In the genomic region with DNA sequence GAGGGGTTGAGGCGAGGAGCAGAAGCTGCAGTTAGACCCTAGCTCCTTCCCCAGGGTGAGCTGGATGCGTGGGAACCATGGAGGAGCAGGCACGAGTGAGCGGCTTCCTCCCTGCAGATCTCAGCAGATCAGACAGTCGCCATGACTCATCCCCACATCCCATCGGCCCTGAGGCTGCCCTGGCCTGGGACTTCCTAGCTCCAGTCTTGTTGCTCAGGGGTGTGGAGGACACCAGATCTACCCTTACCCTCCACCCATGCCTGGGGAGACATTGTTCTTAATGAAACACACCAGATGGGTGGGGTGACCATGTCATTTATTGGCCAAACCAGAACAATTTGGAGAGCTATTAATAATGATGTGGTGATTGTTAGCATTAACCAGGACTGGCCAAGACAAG, we compare ENCODE assay signal across 13 cellular contexts. TPM values are rescaled to one million over a fixed set of nuclear protein-coding genes. Genes with fewer than 3 reads are reported as not detected.
DNase-seq lines count a peak whose midpoint lies in the region; ATAC-seq, FAIRE-seq and TF ChIP-seq lines count a peak whose summit lies in the region.
"Had no signal": no experiment of that assay in that cellular context is flagged by ENCODE, and none has a peak within 500 bp of the region (broad histone marks: within the 10 kb centered on the region; RNA-seq: fewer than 3 reads in every experiment).

No MANE protein-coding gene starts in this region.

- FAIRE-seq in bronchial epithelial cell (lab: Jason Lieb, UNC), result peak; percentile 89
- FAIRE-seq: GM12892 had no signal

- no peak for TF ChIP-seq POLR2A in stomach (IDR thresholded peaks at IDR 0.05)

- H3K4me1 ChIP-seq in lower lobe of right lung (peaks cover 14% of the 10 kb centered on the region), stomach (peaks cover 0 to 3% (median 1%) of the 10 kb centered on the region in 4 donors)

- WGBS in stomach, 5 donors, result 70 to 84% (median 75%) methylated on average over 4 to 6 of the region's 6 CpGs

- H3K36me3 ChIP-seq in MG63, result no peaks in the 10 kb centered on the region
- H3K36me3 ChIP-seq in bronchial epithelial cell (ENCODE audit: control insufficient read depth, insufficient read depth, low read length), result no peaks in the 10 kb centered on the region
- no peaks in the 10 kb centered on the region for H3K36me3 ChIP-seq in lower lobe of right lung
- no peaks in the 10 kb centered on the region for H3K36me3 ChIP-seq in stomach
- H3K36me3 ChIP-seq: WERI-Rb-1 had no signal

- TF ChIP-seq EP300 in stomach (IDR thresholded peaks at IDR 0.05), result no peak

- intact Hi-C loops in lower lobe of right lung (cut with DNase I), result no loop called here
- intact Hi-C loops in stomach (cut with DNase I; ENCODE audit: low total_unique reads), result no loop called here

- H3K27me3 ChIP-seq in MG63 (no peaks in the 10 kb centered on the region), bronchial epithelial cell (ENCODE audit: control insufficient read depth, insufficient read depth, low read length) (no peaks in the 10 kb centered on the region), lower lobe of right lung (ENCODE audit: low read depth) (no peaks in the 10 kb centered on the region), stomach (peaks cover 0 to 7% (median 0%) of the 10 kb centered on the region in 3 donors)

- ATAC-seq in lower lobe of right lung (peak; percentile 25 to 44), GM19452 (IDR thresholded peaks at IDR 0.05; ENCODE audit: unreplicated experiment) (no peak), HG03442 (IDR thresholded peaks at IDR 0.05; ENCODE audit: unreplicated experiment) (no peak), GM21786 (IDR thresholded peaks at IDR 0.05; ENCODE audit: unreplicated experiment) (no peak)

- H3K27ac ChIP-seq in lower lobe of right lung (no peak overlapping the region), stomach (no peak overlapping the region)
- H3K27ac ChIP-seq: WERI-Rb-1 had no signal

- DNase-seq in AG08396 (ENCODE audit: low spot score) (peak; percentile 64), MG63 (peak; percentile 85), bronchial epithelial cell (ENCODE audit: low read depth) (peak; percentile 88), lower lobe of right lung (peak; percentile 62), stomach (no peak)
- DNase-seq: CD4-positive, CD25-positive, alpha-beta regulatory T cell; MM.1S; NK-92 treated with Interleukin-12 subunit alpha and Interleukin-12 subunit beta, amount 100 ng/mL, for 24 hours; WERI-Rb-1 had no signal

- H3K9me3 ChIP-seq in MG63, result peaks cover 2% of the 10 kb centered on the region; the same call in 1 of the 2 replicates
- no peaks in the 10 kb centered on the region for H3K9me3 ChIP-seq in lower lobe of right lung
- no peaks in the 10 kb centered on the region for H3K9me3 ChIP-seq in stomach

- no peak overlapping the region for H3K4me3 ChIP-seq in MG63
- H3K4me3 ChIP-seq in bronchial epithelial cell (ENCODE audit: low read depth, low read length), result no peak overlapping the region
- H3K4me3 ChIP-seq in lower lobe of right lung, result no peak overlapping the region
- H3K4me3 ChIP-seq in stomach, result no peak overlapping the region

- TF ChIP-seq CTCF in bronchial epithelial cell (IDR thresholded peaks at IDR 0.05; ENCODE audit: insufficient read depth, low read length, severe bottlenecking) (no peak), lower lobe of right lung (IDR thresholded peaks at IDR 0.05) (no peak), stomach (IDR thresholded peaks at IDR 0.05) (no peak)

RNA-seq across cellular contexts. Expression of a gene that starts 36.3 kb away (rescaled TPM):
- 82.5 and 111 TPM in 2 replicates for total RNA-seq in MG63 (2014; rRNA removed; shearing (Covaris generic); ENCODE audit: low replicate concordance)
- total RNA-seq in bronchial epithelial cell (0.51 and 5.5 TPM in 2 replicates), lower lobe of right lung (362 TPM), stomach (100 to 1,000 TPM in 1 of 5 donors, 10 to 100 TPM in 4; 27.8 to 195 (median 44.3) TPM)
- polyA plus RNA-seq in stomach, result 10 to 100 TPM; 16.2 to 28.0 (median 25.1) TPM
- total RNA-seq: CD4-positive, CD25-positive, alpha-beta regulatory T cell had no signal

RNA-seq across cellular contexts. Expression of a gene that starts 59.2 kb away (rescaled TPM):
- 1.2 and 1.5 TPM in 2 replicates for total RNA-seq in MG63 (2014; rRNA removed; shearing (Covaris generic); ENCODE audit: low replicate concordance)
- total RNA-seq in bronchial epithelial cell (not detected in 2 replicates), lower lobe of right lung (1.3 TPM), stomach (1 to 10 TPM in 4 of 5 donors, not detected in 1; 1.2 to 9.4 (median 2.4) TPM)
- 1 to 10 TPM; 2.4 to 3.6 (median 3.3) TPM for polyA plus RNA-seq in stomach
- total RNA-seq: CD4-positive, CD25-positive, alpha-beta regulatory T cell had no signal
- polyA plus RNA-seq: CD4-positive, CD25-positive, alpha-beta regulatory T cell had no signal

Comparison
In these comparisons a context has a peak if more than half of its experiments do, and no peak if none do; other contexts are left out.
1. ATAC-seq: peak in lower lobe of right lung (2 of 2); none in GM19452 (single experiment), HG03442 (single experiment) and GM21786 (single experiment).